ENCODE assay signal across 1 cellular context in genomic region chr3:43686700-43687498, GRCh38.
A peak's percentile ranks its signal among the peaks of the same experiment; 100 is the strongest.
TF ChIP-seq lines count a peak whose summit lies in the region.

No MANE protein-coding gene starts in this region.

TF ChIP-seq in K562, 482 proteins besides CTCF, POLR2A, EP300 and RAD21 (continued from another document and continues in another):
- TF ChIP-seq, protein P1, sequence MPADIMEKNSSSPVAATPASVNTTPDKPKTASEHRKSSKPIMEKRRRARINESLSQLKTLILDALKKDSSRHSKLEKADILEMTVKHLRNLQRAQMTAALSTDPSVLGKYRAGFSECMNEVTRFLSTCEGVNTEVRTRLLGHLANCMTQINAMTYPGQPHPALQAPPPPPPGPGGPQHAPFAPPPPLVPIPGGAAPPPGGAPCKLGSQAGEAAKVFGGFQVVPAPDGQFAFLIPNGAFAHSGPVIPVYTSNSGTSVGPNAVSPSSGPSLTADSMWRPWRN (IDR thresholded peaks at IDR 0.05; ENCODE audit: low read depth), result peak; percentile 50; the same call in 1 of the 2 replicates
- peak; percentile 41 for TF ChIP-seq SMAD1 (IDR thresholded peaks at IDR 0.05; ENCODE audit: low read depth, low read length, partially characterized antibody)
- TF ChIP-seq ARNT (IDR thresholded peaks at IDR 0.05), result peak; percentile 75 to 98; a peak in 2 of 4 replicates
- TF ChIP-seq, protein P2, sequence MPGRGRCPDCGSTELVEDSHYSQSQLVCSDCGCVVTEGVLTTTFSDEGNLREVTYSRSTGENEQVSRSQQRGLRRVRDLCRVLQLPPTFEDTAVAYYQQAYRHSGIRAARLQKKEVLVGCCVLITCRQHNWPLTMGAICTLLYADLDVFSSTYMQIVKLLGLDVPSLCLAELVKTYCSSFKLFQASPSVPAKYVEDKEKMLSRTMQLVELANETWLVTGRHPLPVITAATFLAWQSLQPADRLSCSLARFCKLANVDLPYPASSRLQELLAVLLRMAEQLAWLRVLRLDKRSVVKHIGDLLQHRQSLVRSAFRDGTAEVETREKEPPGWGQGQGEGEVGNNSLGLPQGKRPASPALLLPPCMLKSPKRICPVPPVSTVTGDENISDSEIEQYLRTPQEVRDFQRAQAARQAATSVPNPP (IDR thresholded peaks at IDR 0.05; ENCODE audit: borderline replicate concordance, insufficient read depth, insufficient read length), result no peak
- TF ChIP-seq ZNF174 (CRISPR knock-in tag; IDR thresholded peaks at IDR 0.05), result no peak
- peak; percentile 62; the same call in 1 of the 2 replicates for TF ChIP-seq HDAC8 (tag; IDR thresholded peaks at IDR 0.05)
- no peak for TF ChIP-seq PCBP2 (IDR thresholded peaks at IDR 0.05; ENCODE audit: low read depth, low read length, poor library complexity, severe bottlenecking)
- no peak for TF ChIP-seq RNF219 (CRISPR knock-in tag; IDR thresholded peaks at IDR 0.05)
- TF ChIP-seq, protein P3, sequence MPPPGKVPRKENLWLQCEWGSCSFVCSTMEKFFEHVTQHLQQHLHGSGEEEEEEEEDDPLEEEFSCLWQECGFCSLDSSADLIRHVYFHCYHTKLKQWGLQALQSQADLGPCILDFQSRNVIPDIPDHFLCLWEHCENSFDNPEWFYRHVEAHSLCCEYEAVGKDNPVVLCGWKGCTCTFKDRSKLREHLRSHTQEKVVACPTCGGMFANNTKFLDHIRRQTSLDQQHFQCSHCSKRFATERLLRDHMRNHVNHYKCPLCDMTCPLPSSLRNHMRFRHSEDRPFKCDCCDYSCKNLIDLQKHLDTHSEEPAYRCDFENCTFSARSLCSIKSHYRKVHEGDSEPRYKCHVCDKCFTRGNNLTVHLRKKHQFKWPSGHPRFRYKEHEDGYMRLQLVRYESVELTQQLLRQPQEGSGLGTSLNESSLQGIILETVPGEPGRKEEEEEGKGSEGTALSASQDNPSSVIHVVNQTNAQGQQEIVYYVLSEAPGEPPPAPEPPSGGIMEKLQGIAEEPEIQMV (tag; conservative IDR thresholded peaks at IDR 0.05; ENCODE audit: low read depth), result peak; percentile 55; the same call in 1 of the 2 replicates
- TF ChIP-seq, protein P4, sequence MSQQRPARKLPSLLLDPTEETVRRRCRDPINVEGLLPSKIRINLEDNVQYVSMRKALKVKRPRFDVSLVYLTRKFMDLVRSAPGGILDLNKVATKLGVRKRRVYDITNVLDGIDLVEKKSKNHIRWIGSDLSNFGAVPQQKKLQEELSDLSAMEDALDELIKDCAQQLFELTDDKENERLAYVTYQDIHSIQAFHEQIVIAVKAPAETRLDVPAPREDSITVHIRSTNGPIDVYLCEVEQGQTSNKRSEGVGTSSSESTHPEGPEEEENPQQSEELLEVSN (IDR thresholded peaks at IDR 0.05; ENCODE audit: borderline replicate concordance in 1 of 2, extremely low read depth in 1 of 2, insufficient read depth in 1 of 2, insufficient read length in 1 of 2, low read depth in 1 of 2, low read length in 1 of 2, poor library complexity in 1 of 2, severe bottlenecking in 1 of 2), result no peak
- TF ChIP-seq, protein P5, sequence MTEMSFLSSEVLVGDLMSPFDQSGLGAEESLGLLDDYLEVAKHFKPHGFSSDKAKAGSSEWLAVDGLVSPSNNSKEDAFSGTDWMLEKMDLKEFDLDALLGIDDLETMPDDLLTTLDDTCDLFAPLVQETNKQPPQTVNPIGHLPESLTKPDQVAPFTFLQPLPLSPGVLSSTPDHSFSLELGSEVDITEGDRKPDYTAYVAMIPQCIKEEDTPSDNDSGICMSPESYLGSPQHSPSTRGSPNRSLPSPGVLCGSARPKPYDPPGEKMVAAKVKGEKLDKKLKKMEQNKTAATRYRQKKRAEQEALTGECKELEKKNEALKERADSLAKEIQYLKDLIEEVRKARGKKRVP (CRISPR knock-in tag; IDR thresholded peaks at IDR 0.05), result peak; percentile 48; the same call in 1 of the 2 replicates
- TF ChIP-seq, protein P6, sequence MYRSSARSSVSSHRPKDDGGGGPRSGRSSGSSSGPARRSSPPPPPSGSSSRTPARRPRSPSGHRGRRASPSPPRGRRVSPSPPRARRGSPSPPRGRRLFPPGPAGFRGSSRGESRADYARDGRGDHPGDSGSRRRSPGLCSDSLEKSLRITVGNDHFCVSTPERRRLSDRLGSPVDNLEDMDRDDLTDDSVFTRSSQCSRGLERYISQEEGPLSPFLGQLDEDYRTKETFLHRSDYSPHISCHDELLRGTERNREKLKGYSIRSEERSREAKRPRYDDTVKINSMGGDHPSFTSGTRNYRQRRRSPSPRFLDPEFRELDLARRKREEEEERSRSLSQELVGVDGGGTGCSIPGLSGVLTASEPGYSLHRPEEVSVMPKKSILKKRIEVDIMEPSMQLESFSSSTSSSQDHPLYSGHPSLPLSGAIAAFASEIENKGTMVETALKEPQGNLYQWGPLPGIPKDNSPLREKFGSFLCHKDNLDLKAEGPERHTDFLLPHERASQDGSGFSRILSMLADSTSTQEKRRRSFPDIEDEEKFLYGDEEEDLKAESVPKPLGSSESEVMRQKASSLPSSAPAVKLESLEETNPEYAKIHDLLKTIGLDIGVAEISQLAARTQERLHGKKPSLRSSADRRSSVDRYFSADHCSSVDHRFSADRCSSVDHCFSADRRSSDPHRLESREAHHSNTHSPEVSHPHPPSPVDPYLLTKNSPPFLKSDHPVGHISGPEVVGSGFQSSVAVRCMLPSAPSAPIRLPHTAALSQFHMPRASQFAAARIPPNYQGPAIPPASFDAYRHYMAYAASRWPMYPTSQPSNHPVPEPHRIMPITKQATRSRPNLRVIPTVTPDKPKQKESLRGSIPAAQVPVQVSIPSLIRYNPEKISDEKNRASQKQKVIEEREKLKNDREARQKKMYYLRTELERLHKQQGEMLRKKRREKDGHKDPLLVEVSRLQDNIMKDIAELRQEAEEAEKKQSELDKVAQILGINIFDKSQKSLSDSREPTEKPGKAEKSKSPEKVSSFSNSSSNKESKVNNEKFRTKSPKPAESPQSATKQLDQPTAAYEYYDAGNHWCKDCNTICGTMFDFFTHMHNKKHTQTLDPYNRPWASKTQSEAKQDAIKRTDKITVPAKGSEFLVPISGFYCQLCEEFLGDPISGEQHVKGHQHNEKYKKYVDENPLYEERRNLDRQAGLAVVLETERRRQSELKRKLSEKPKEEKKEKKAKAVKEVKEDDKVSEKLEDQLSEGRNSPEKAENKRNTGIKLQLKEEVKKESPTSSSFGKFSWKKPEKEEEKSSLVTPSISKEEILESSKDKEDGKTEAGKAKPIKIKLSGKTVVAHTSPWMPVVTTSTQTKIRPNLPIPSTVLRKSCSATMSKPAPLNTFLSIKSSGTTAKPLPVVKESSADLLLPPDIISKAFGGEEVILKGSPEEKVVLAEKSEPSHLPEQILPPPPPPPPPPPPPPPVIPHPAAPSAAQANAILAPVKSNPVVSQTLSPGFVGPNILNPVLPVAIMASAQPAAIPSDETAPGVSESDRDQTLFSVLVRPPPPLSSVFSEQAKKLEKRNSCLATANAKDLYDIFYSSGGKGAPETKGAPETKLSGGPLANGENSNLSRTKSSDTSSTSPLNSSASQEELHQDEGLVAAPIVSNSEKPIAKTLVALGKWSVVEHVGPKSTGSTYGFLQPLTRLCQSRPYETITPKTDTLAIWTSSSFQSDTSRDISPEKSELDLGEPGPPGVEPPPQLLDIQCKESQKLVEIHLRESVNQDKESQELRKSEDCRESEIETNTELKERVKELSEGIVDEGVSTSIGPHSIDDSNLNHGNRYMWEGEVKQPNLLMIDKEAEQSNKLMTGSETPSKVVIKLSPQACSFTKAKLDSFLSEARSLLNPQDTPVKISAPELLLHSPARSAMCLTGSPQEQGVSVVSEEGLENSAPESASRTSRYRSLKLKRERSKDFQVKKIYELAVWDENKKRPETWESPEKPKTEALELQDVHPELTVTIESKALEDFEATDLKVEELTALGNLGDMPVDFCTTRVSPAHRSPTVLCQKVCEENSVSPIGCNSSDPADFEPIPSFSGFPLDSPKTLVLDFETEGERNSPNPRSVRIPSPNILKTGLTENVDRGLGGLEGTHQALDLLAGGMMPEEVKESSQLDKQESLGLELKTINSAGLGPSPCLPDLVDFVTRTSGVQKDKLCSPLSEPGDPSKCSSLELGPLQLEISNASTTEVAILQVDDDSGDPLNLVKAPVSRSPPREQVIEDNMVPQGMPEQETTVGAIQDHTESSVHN (IDR thresholded peaks at IDR 0.05; ENCODE audit: borderline replicate concordance in 1 of 2, low read depth in 1 of 2), result peak in 1 of 2 experiments; percentile 88; a peak in 2 of 4 replicates
- TF ChIP-seq PML (IDR thresholded peaks at IDR 0.05; ENCODE audit: low read length), result peak; percentile 95
- 0 out of 2 replicates have a peak, but pooled peaks have one; percentile 47 for TF ChIP-seq TCF15 (CRISPR knock-in tag; IDR thresholded peaks at IDR 0.05)
- no peak for TF ChIP-seq SP2 (IDR thresholded peaks at IDR 0.05; ENCODE audit: extremely low read depth, low read depth, low read length, poor library complexity, severe bottlenecking)
- TF ChIP-seq PRDM10 (IDR thresholded peaks at IDR 0.05; ENCODE audit: partially characterized antibody), result no peak
- 0 out of 2 replicates have a peak, but pooled peaks have one; percentile 68 for TF ChIP-seq TEAD2 (tag; IDR thresholded peaks at IDR 0.05)
- TF ChIP-seq BMI1 (IDR thresholded peaks at IDR 0.05; ENCODE audit: low read length), result no peak
- no peak for TF ChIP-seq RFX7 (CRISPR knock-in tag; IDR thresholded peaks at IDR 0.05)
- TF ChIP-seq RHOXF2B (CRISPR knock-in tag; conservative IDR thresholded peaks at IDR 0.05), result peak; percentile 80; the same call in 1 of the 2 replicates
- TF ChIP-seq ZNF57 (CRISPR knock-in tag; IDR thresholded peaks at IDR 0.05), result no peak; the same call in 1 of the 2 replicates
- TF ChIP-seq TBL1XR1 (IDR thresholded peaks at IDR 0.05; ENCODE audit: low read length in 2 of 2), result peak; percentile 65 to 88; a peak in 3 of 4 replicates
- peak; percentile 72; the same call in 1 of the 2 replicates for TF ChIP-seq RNF2 (IDR thresholded peaks at IDR 0.05)
- no peak; the same call in 1 of the 2 replicates for TF ChIP-seq NR4A1 (CRISPR knock-in tag; IDR thresholded peaks at IDR 0.05)
- TF ChIP-seq NR4A1 (tag; IDR thresholded peaks at IDR 0.05), result peak; percentile 96
- TF ChIP-seq DACH1 (IDR thresholded peaks at IDR 0.05; ENCODE audit: partially characterized antibody), result no peak
- peak; percentile 83 for TF ChIP-seq SMARCC2 (IDR thresholded peaks at IDR 0.05; ENCODE audit: low read depth)
- peak; percentile 91; the same call in 1 of the 2 replicates for TF ChIP-seq CC2D1A (IDR thresholded peaks at IDR 0.05)
- 0 out of 2 replicates have a peak, but pooled peaks have one; percentile 1 for TF ChIP-seq NFRKB (IDR thresholded peaks at IDR 0.05; ENCODE audit: low read depth)
- TF ChIP-seq, protein P7, sequence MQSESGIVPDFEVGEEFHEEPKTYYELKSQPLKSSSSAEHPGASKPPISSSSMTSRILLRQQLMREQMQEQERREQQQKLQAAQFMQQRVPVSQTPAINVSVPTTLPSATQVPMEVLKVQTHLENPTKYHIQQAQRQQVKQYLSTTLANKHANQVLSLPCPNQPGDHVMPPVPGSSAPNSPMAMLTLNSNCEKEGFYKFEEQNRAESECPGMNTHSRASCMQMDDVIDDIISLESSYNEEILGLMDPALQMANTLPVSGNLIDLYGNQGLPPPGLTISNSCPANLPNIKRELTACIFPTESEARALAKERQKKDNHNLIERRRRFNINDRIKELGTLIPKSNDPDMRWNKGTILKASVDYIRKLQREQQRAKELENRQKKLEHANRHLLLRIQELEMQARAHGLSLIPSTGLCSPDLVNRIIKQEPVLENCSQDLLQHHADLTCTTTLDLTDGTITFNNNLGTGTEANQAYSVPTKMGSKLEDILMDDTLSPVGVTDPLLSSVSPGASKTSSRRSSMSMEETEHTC (IDR thresholded peaks at IDR 0.05), result peak; percentile 62; the same call in 1 of the 2 replicates
